Comparison of ENCODE assay signal across 8 cellular contexts in genomic region chr12:121797937-121798801, GRCh38. TPM values are rescaled to one million over a fixed set of nuclear protein-coding genes. Genes with fewer than 3 reads are reported as not detected.
A peak's percentile ranks its signal among the peaks of the same experiment; 100 is the strongest.
DNase-seq lines count a peak whose midpoint lies in the region; ATAC-seq, FAIRE-seq and TF ChIP-seq lines count a peak whose summit lies in the region.

No MANE protein-coding gene starts in this region.

- H3K79me2 ChIP-seq in GM23248 (ENCODE audit: insufficient read depth) (peaks cover 56% of the 10 kb centered on the region), GM12878 (ENCODE audit: control insufficient read depth, insufficient read depth, low read length) (peaks cover 53% of the 10 kb centered on the region)

- H2AFZ ChIP-seq in GM23248 (no peak overlapping the region), GM12878 (ENCODE audit: control insufficient read depth, low read depth, low read length) (no peak overlapping the region)

- no peak for TF ChIP-seq EP300 in GM12878 (IDR thresholded peaks at IDR 0.05; ENCODE audit: borderline replicate concordance in 1 of 2, control insufficient read depth in 1 of 2, low read depth in 2 of 2, low read length in 2 of 2)

- SMC1A ChIA-PET in GM12878 (lab: Charles Lee; ENCODE audit: uncharacterized antibody, unreplicated experiment) = interaction anchor here (1.3 to 10.5 kb wide), 3 partner anchors 9 to 90 kb away, joined by 6 to 226 read pairs (median 7); partner anchors contain the start of genes PSMD9 and SETD1B

- no TSS peak for BruUV-seq in GM12878 (replicated peaks; lab: Mats Ljungman, UMichigan)

- peak; percentile 37 for DNase-seq in GM23248
- peak; percentile 49 to 85 for DNase-seq in NCI-H446 (lab: John Stamatoyannopoulos, UW)
- DNase-seq in GM12878 (ENCODE audit: low read depth, low spot score) = no peak
- peak; percentile 49 for DNase-seq in iris pigment epithelial cell (ENCODE audit: low read depth)
- DNase-seq in germinal center (ENCODE audit: low spot score) = no peak

- WGBS in GM23248 (ENCODE audit: low coverage in 1 of 2, low lambda C conversion rate in 2 of 2, missing lambda C conversion rate in 2 of 2), 2 experiments = 41 to 44% methylated on average over 17 to 19 of the region's 19 CpGs
- WGBS in GM12878 (ENCODE audit: insufficient coverage, insufficient replicate concordance, low lambda C conversion rate, missing lambda C conversion rate) = 73% methylated on average over 19 of the region's 19 CpGs

- H3K27me3 ChIP-seq in GM23248 (replicated peaks; ENCODE audit: insufficient read depth) = no peaks in the 10 kb centered on the region
- no peaks in the 10 kb centered on the region for H3K27me3 ChIP-seq in GM12878 (replicated peaks in 1 of 2; ENCODE audit: control insufficient read depth in 2 of 2, insufficient read depth in 2 of 2, low read length in 1 of 2)

- TF ChIP-seq POLR2A in GM12878 (IDR thresholded peaks at IDR 0.05; ENCODE audit: low read depth, low read length) = peak; percentile 37; the same call in 1 of the 2 replicates

- in situ Hi-C loops in GM23248 (cut with MboI) (no loop called here), GM12878 (cut with MboI) (loop anchor here (5.0 kb wide), 1 partner anchor 89 kb away; the partner anchor contains the start of gene PSMD9)

- peaks cover 42% of the 10 kb centered on the region for H3F3A ChIP-seq in GM23248 (ENCODE audit: insufficient read depth)

- H3K4me3 ChIP-seq in GM23248 (peak overlapping the region; percentile 80), GM12878 (no peak overlapping the region; the same call in 1 of the 2 replicates), skin epidermis (peak overlapping the region; percentile 58 to 91 (median 69))

- H3K4me2 ChIP-seq in GM23248 (ENCODE audit: unreplicated experiment) (peak overlapping the region; percentile 74), GM12878 (ENCODE audit: control insufficient read depth, insufficient read depth) (peak overlapping the region; percentile 76)

- no peaks in the 10 kb centered on the region for H3K9me3 ChIP-seq in GM23248 (ENCODE audit: low read depth)
- no peaks in the 10 kb centered on the region for H3K9me3 ChIP-seq in GM12878 (replicated peaks; ENCODE audit: control insufficient read depth, insufficient read depth, low read length)

- TF ChIP-seq CTCF in GM12878 (IDR thresholded peaks at IDR 0.05 in 2 of 3, conservative IDR thresholded peaks at IDR 0.05 in 1 of 3; ENCODE audit: control insufficient read depth in 2 of 3, extremely low read depth in 1 of 3, insufficient read depth in 1 of 3, low read depth in 3 of 3, low read length in 3 of 3) = no peak

- TF ChIP-seq RAD21 in GM12878 (IDR thresholded peaks at IDR 0.05; ENCODE audit: insufficient read depth, low read depth, low read length) = no peak

- H3K4me1 ChIP-seq in GM23248 (ENCODE audit: insufficient read depth) (peaks cover 43% of the 10 kb centered on the region), GM12878 (ENCODE audit: control insufficient read depth, insufficient read depth, low read length) (peaks cover 21% of the 10 kb centered on the region)

- intact Hi-C loops in GM12878 (cut with micrococcal nuclease; ENCODE audit: unreplicated experiment) = no loop called here

- RAD21 ChIA-PET in GM12878 (lab: Charles Lee; ENCODE audit: unreplicated experiment) = interaction anchor here (0.6 to 11.7 kb wide), 4 partner anchors 9 to 311 kb away, joined by 3 to 395 read pairs (median 3); partner anchors contain the start of gene SETD1B

- FAIRE-seq in GM12878 (lab: Jason Lieb, UNC) = no peak

- ATAC-seq in GM12878 = no peak
- no peak for ATAC-seq in GM18861 (IDR thresholded peaks at IDR 0.05; ENCODE audit: unreplicated experiment)
- ATAC-seq in HG02973 (IDR thresholded peaks at IDR 0.05; ENCODE audit: unreplicated experiment) = no peak

- no peaks in the 10 kb centered on the region for H3K36me3 ChIP-seq in GM23248 (ENCODE audit: low read depth)
- H3K36me3 ChIP-seq in GM12878 (ENCODE audit: control insufficient read depth in 2 of 2, insufficient read depth in 2 of 2, low read length in 1 of 2) = peaks cover 10 to 15% of the 10 kb centered on the region in 2 experiments; a peak in 3 of 4 replicates

- H3K27ac ChIP-seq in GM23248 (peak overlapping the region; percentile 99), GM12878 (ENCODE audit: control insufficient read depth, insufficient read depth) (no peak overlapping the region; the same call in 1 of the 2 replicates), skin epidermis (peak overlapping the region in 20 of 21 experiments; percentile 25 to 100 (median 100))

- H3K9ac ChIP-seq in GM23248 (peak overlapping the region; percentile 99), GM12878 (ENCODE audit: control insufficient read depth, insufficient read depth, low read length) (no peak overlapping the region)

- CTCF ChIA-PET in GM12878 (lab: Yijun Ruan, JAX) = interaction anchor here (0.6 to 16.2 kb wide), 9 partner anchors 8 to 170 kb away, joined by 3 to 565 read pairs (median 4); partner anchors contain the start of genes CFAP251, PSMD9 and SETD1B

- POLR2A ChIA-PET in GM12878 (lab: Charles Lee) = interaction anchor here (0.5 to 6.2 kb wide), 5 partner anchors 9 to 727 kb away, joined by 3 to 48 read pairs (median 3); no protein-coding TSS in a partner anchor

- no peaks in the 10 kb centered on the region for H3K9me2 ChIP-seq in GM23248 (ENCODE audit: insufficient read depth)

- no peaks in the 10 kb centered on the region for H4K20me1 ChIP-seq in GM23248 (ENCODE audit: insufficient read depth)
- no peaks in the 10 kb centered on the region; the same call in 1 of the 2 replicates for H4K20me1 ChIP-seq in GM12878 (ENCODE audit: control insufficient read depth, insufficient read depth)

TF ChIP-seq in GM12878, 131 proteins besides CTCF, POLR2A, EP300 and RAD21:
- TF ChIP-seq YY1 (IDR thresholded peaks at IDR 0.05; ENCODE audit: low read depth, low read length) (no peak), POLR2AphosphoS5 (IDR thresholded peaks at IDR 0.05; ENCODE audit: low read length) (peak; percentile 30)

RNA-seq across cellular contexts. Expression of gene RHOF, which starts 4.7 kb away (rescaled TPM):
- 6.7 and 8.2 TPM in 2 replicates for total RNA-seq in GM23248 (2014; rRNA removed; shearing (Covaris generic))
- polyA plus RNA-seq in GM23248 (2016; fragmentation: Nextera tagmentation; extraction: Ambion mirVana) (1.5 and 2.4 TPM in 2 replicates), GM12878 (2011; rRNA removed) (25.4 and 40.8 TPM in 2 replicates), GM12878 (2014; fragmentation: Illumina TruSeq; extraction: Trizol) (28.5 and 36.5 TPM in 2 replicates), GM12878 (2014; fragmentation: Nextera tagmentation; extraction: Ambion mirVana) (1 to 10 TPM; 6.1 to 6.4 TPM), GM12878 (2014; rRNA removed) (66.1 and 75.8 TPM in 2 replicates), GM12878 (2016; fragmentation: Nextera tagmentation; extraction: Ambion mirVana) (10 to 100 TPM; 38.9 to 40.5 TPM)
- total RNA-seq in GM12878 (2013; cell fraction: nucleolus; rRNA removed) = 111 and 129 TPM in 2 replicates
- total RNA-seq in GM12878 (2014; rRNA removed) (58.0 and 58.8 TPM in 2 replicates), GM12878 (2014; rRNA removed; fragmentation: Illumina TruSeq; extraction: Trizol) (32.8 and 32.9 TPM in 2 replicates), GM12878 (2021) (72.8 and 78.7 TPM in 2 replicates)
- polyA plus RNA-seq in GM12878 (2011; ENCODE audit: low read depth) = 11.6 TPM
- 71.0 and 80.5 TPM in 2 replicates for polyA plus RNA-seq in GM12878 (2011; cell fraction: cytosol; rRNA removed)
- 76.9 and 97.7 TPM in 2 replicates for polyA plus RNA-seq in GM12878 (2011; cell fraction: nucleus; rRNA removed)
- polyA plus RNA-seq in GM12878 (2012) = 38.5 and 51.6 TPM in 2 replicates
- 45.1 and 66.7 TPM in 2 replicates for polyA minus RNA-seq in GM12878 (2011; rRNA and poly(A)+ RNA removed)
- polyA minus RNA-seq in GM12878 (2011; cell fraction: cytosol; rRNA and poly(A)+ RNA removed) = 58.2 and 58.8 TPM in 2 replicates
- 35.3 and 53.2 TPM in 2 replicates for polyA minus RNA-seq in GM12878 (2011; cell fraction: nucleus; rRNA and poly(A)+ RNA removed)

RNA-seq across cellular contexts. Expression of gene SETD1B, which starts 5.6 kb away (rescaled TPM):
- total RNA-seq in GM23248 (2014; rRNA removed; shearing (Covaris generic)) = 2.0 and 2.7 TPM in 2 replicates
- polyA plus RNA-seq in GM23248 (2016; fragmentation: Nextera tagmentation; extraction: Ambion mirVana) = 1.7 and 2.0 TPM in 2 replicates
- total RNA-seq in GM12878 (2013; cell fraction: nucleolus; rRNA removed) = 8.1 and 10.1 TPM in 2 replicates
- total RNA-seq in GM12878 (2014; rRNA removed) = 1.8 and 2.1 TPM in 2 replicates
- 1.3 TPM in 2 replicates for total RNA-seq in GM12878 (2014; rRNA removed; fragmentation: Illumina TruSeq; extraction: Trizol)
- total RNA-seq in GM12878 (2021) = 15.5 and 17.3 TPM in 2 replicates
- polyA plus RNA-seq in GM12878 (2011; ENCODE audit: low read depth) = 2.0 TPM
- 0.27 and 0.50 TPM in 2 replicates for polyA plus RNA-seq in GM12878 (2011; rRNA removed)
- polyA plus RNA-seq in GM12878 (2011; cell fraction: cytosol; rRNA removed) = 0.67 and 0.76 TPM in 2 replicates
- polyA plus RNA-seq in GM12878 (2011; cell fraction: nucleus; rRNA removed) = 3.1 and 6.2 TPM in 2 replicates
- 4.3 and 5.9 TPM in 2 replicates for polyA plus RNA-seq in GM12878 (2012)
- 1.7 and 3.6 TPM in 2 replicates for polyA plus RNA-seq in GM12878 (2014; fragmentation: Illumina TruSeq; extraction: Trizol)
- 1 to 10 TPM in 1 of 2 experiments, under 1 TPM in 1; 0.53 to 1.7 TPM for polyA plus RNA-seq in GM12878 (2014; fragmentation: Nextera tagmentation; extraction: Ambion mirVana)
- 4.9 and 7.5 TPM in 2 replicates for polyA plus RNA-seq in GM12878 (2014; rRNA removed)
- 1 to 10 TPM; 1.2 to 1.5 TPM for polyA plus RNA-seq in GM12878 (2016; fragmentation: Nextera tagmentation; extraction: Ambion mirVana)
- polyA minus RNA-seq in GM12878 (2011; rRNA and poly(A)+ RNA removed) = 1.3 and 1.4 TPM in 2 replicates
- polyA minus RNA-seq in GM12878 (2011; cell fraction: cytosol; rRNA and poly(A)+ RNA removed) = 2.3 and 3.3 TPM in 2 replicates
- 1.6 and 3.5 TPM in 2 replicates for polyA minus RNA-seq in GM12878 (2011; cell fraction: nucleus; rRNA and poly(A)+ RNA removed)

Comparison
In these comparisons a context has a peak if more than half of its experiments do, and no peak if none do; other contexts are left out.
1. DNase-seq: peak in GM23248 (single experiment), NCI-H446 (2 of 2) and iris pigment epithelial cell (single experiment); none in GM12878 (single experiment) and germinal center (single experiment).